In genomic region chr20:58649288-58650180, GRCh38 we compare ENCODE assay signal across 1 cellular context.
TF ChIP-seq lines count a peak whose summit lies in the region.

No MANE protein-coding gene starts in this region.

TF ChIP-seq in H1, 55 proteins besides CTCF, POLR2A, EP300 and RAD21:
- TF ChIP-seq SIN3A (conservative IDR thresholded peaks at IDR 0.05 in 1 of 2, IDR thresholded peaks at IDR 0.05 in 1 of 2; ENCODE audit: low read depth in 1 of 2, low read length in 2 of 2): 0 out of 4 replicates have a peak, but pooled peaks of 1 of the 2 experiments have one; percentile 30
- TF ChIP-seq KDM4A (IDR thresholded peaks at IDR 0.05; ENCODE audit: low read depth, low read length, severe bottlenecking): peak; percentile 78
- peak; percentile 49 for TF ChIP-seq ASH2L (IDR thresholded peaks at IDR 0.05; ENCODE audit: low read length)
- no peak for TF ChIP-seq FOSL1 (IDR thresholded peaks at IDR 0.05; ENCODE audit: insufficient read depth, low read depth, low read length)
- no peak for TF ChIP-seq CBX5 (IDR thresholded peaks at IDR 0.05; ENCODE audit: low read depth, low read length)
- TF ChIP-seq SP4 (IDR thresholded peaks at IDR 0.05; ENCODE audit: low read length): no peak
- no peak for TF ChIP-seq NANOG (IDR thresholded peaks at IDR 0.05; ENCODE audit: insufficient read depth, low read depth, low read length, poor library complexity, severe bottlenecking)
- TF ChIP-seq CTBP2 (IDR thresholded peaks at IDR 0.05; ENCODE audit: borderline replicate concordance, insufficient read depth, insufficient read length, low read length): no peak
- no peak for TF ChIP-seq USF2 (IDR thresholded peaks at IDR 0.05; ENCODE audit: low read length)
- no peak for TF ChIP-seq TBP (IDR thresholded peaks at IDR 0.05; ENCODE audit: low read depth, low read length)
- no peak for TF ChIP-seq ATF2 (IDR thresholded peaks at IDR 0.05; ENCODE audit: low read length)
- TF ChIP-seq E2F6 (IDR thresholded peaks at IDR 0.05): no peak
- no peak for TF ChIP-seq TCF12 (IDR thresholded peaks at IDR 0.05; ENCODE audit: low read depth, low read length)
- peak; percentile 22; the same call in 1 of the 2 replicates for TF ChIP-seq SUZ12 (IDR thresholded peaks at IDR 0.05; ENCODE audit: low read length)
- TF ChIP-seq GTF2F1 (IDR thresholded peaks at IDR 0.05; ENCODE audit: borderline replicate concordance, low read depth, low read length): no peak
- TF ChIP-seq RNF2 (IDR thresholded peaks at IDR 0.05; ENCODE audit: borderline replicate concordance, low read depth, low read length, missing control alignments, poor library complexity, severe bottlenecking): peak; percentile 26
- no peak for TF ChIP-seq KDM5A (IDR thresholded peaks at IDR 0.05; ENCODE audit: low read length)
- peak; percentile 20 for TF ChIP-seq EZH2 (IDR thresholded peaks at IDR 0.05; ENCODE audit: low read depth, low read length, severe bottlenecking)
- no peak for TF ChIP-seq PHF8 (conservative IDR thresholded peaks at IDR 0.05; ENCODE audit: low read depth, low read length)
- TF ChIP-seq EGR1 (IDR thresholded peaks at IDR 0.05; ENCODE audit: borderline replicate concordance, low read depth, low read length): no peak
- no peak for TF ChIP-seq TAF1 (IDR thresholded peaks at IDR 0.05; ENCODE audit: low read depth, low read length)
- TF ChIP-seq BCL11A (IDR thresholded peaks at IDR 0.05; ENCODE audit: low read depth in 2 of 2, low read length in 2 of 2): no peak
- no peak for TF ChIP-seq CHD7 (IDR thresholded peaks at IDR 0.05; ENCODE audit: insufficient replicate concordance, low read length)
